ENCODE assay signal across 8 cellular contexts in the genomic region with DNA sequence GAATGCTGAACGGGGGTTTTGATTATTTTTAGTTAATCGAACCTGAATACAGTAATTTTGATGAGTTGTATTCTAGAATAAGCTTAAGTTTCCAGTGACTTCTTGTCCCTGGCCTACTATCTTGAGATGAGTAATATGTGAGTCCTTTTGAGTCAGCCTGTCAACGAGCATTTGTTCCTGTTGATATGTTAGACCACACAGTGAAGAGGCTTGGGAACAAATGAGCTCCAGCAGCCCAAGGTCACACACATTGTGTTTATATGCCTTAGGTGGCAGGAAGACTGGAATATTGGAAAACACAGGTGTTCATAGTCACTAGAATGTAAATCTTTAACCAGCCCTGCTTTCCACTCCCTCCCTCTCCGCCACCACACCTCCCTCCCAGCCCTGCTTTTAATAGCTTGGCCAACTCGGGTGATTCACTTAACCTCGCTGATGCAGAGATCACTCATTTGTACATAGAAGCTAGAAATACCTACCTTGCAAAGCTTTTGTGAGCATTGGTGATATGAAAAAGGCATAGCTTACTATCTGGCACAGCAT. TPM values are rescaled to one million over a fixed set of nuclear protein-coding genes. Genes with fewer than 3 reads are reported as not detected.
DNase-seq lines count a peak whose midpoint lies in the region; ATAC-seq, FAIRE-seq and TF ChIP-seq lines count a peak whose summit lies in the region.

No MANE protein-coding gene starts in this region.

- peaks cover 5% of the 10 kb centered on the region for H3K27me3 Mint-ChIP-seq in activated T-cell treated with anti-CD3 and anti-CD28 coated beads, Interleukin-2, amount 50 U/mL, for 24 hours

- H3K36me3 Mint-ChIP-seq in activated T-cell treated with anti-CD3 and anti-CD28 coated beads, Interleukin-2, amount 50 U/mL, for 24 hours (ENCODE audit: low read depth) = no peaks in the 10 kb centered on the region

- H3K4me1 ChIP-seq in BE2C = no peaks in the 10 kb centered on the region

- H3K36me3 ChIP-seq in BE2C = no peaks in the 10 kb centered on the region

- H3K27me3 ChIP-seq in BE2C = no peaks in the 10 kb centered on the region

- H3K4me3 Mint-ChIP-seq in activated T-cell treated with anti-CD3 and anti-CD28 coated beads, Interleukin-2, amount 50 U/mL, for 24 hours = no peak overlapping the region

- no peaks in the 10 kb centered on the region for H3K9me3 Mint-ChIP-seq in activated T-cell treated with anti-CD3 and anti-CD28 coated beads, Interleukin-2, amount 50 U/mL, for 24 hours

- peak; percentile 77 for ATAC-seq in HG02840 (IDR thresholded peaks at IDR 0.05; ENCODE audit: low FRiP score, unreplicated experiment)
- no peak for ATAC-seq in HG03460 (IDR thresholded peaks at IDR 0.05; ENCODE audit: unreplicated experiment)

- peak overlapping the region; percentile 51 for H3K27ac Mint-ChIP-seq in activated T-cell treated with anti-CD3 and anti-CD28 coated beads, Interleukin-2, amount 50 U/mL, for 24 hours

- no peaks in the 10 kb centered on the region for H3K9me3 ChIP-seq in BE2C

- intact Hi-C loops in posterior vena cava (cut with DNase I) = no loop called here

- no peak for TF ChIP-seq CTCF in BE2C (IDR thresholded peaks at IDR 0.05; ENCODE audit: low read depth, low read length)

- no peak overlapping the region for H3K4me3 ChIP-seq in BE2C (ENCODE audit: low read depth, low read length)

- H3K4me1 Mint-ChIP-seq in activated T-cell treated with anti-CD3 and anti-CD28 coated beads, Interleukin-2, amount 50 U/mL, for 24 hours (ENCODE audit: low read depth) = peaks cover 9% of the 10 kb centered on the region

- DNase-seq in activated T-cell treated with anti-CD3 and anti-CD28 coated beads, Interleukin-2, amount 50 U/mL, for 24 hours = no peak
- DNase-seq in activated T-cell treated with anti-CD3 and anti-CD28 coated beads for 4 hours = no peak
- peak; percentile 89 for DNase-seq in RCC 7860 (ENCODE audit: low spot score)
- peak; percentile 26 for DNase-seq in hepatic stellate cell (ENCODE audit: low spot score)
- DNase-seq in posterior vena cava (ENCODE audit: low spot score) = no peak
- no peak for DNase-seq in BE2C

- peak; percentile 98 for FAIRE-seq in RCC 7860 (lab: Jason Lieb, UNC)

RNA-seq across cellular contexts. Expression of a gene that starts 9.1 kb away (rescaled TPM):
- 1 to 10 TPM; 6.1 to 7.0 TPM for total RNA-seq in posterior vena cava
- polyA plus RNA-seq in BE2C (2012; ENCODE audit: insufficient read depth, insufficient read length, low read depth) = 1.8 TPM

RNA-seq across cellular contexts. Expression of a gene that starts 18.7 kb away (rescaled TPM):
- total RNA-seq in posterior vena cava = not detected
- polyA plus RNA-seq in BE2C (2012; ENCODE audit: insufficient read depth, insufficient read length, low read depth) = not detected

Comparison
In these comparisons a context has a peak if more than half of its experiments do, and no peak if none do; other contexts are left out.
1. DNase-seq: peak in RCC 7860 (single experiment) and hepatic stellate cell (single experiment); none in activated T-cell treated with anti-CD3 and anti-CD28 coated beads, Interleukin-2, amount 50 U/mL, for 24 hours (single experiment), activated T-cell treated with anti-CD3 and anti-CD28 coated beads for 4 hours (single experiment), posterior vena cava (single experiment) and BE2C (single experiment).